ENCODE assay signal across 1 cellular context in genomic region chr5:113488645-113489184, GRCh38.
TF ChIP-seq lines count a peak whose summit lies in the region.

No MANE protein-coding gene starts in this region.

TF ChIP-seq in HEK293, 187 proteins besides CTCF, POLR2A, EP300 and RAD21 (continued from another document):
- TF ChIP-seq ZBTB26 (tag by site-specific recombination; optimal IDR thresholded peaks at IDR 0.05) = no peak
- TF ChIP-seq ZNF26 (tag by site-specific recombination; IDR thresholded peaks at IDR 0.05) = no peak
- no peak for TF ChIP-seq PBX3 (CRISPR knock-in tag; IDR thresholded peaks at IDR 0.05)
- TF ChIP-seq ZNF148 (tag by site-specific recombination; IDR thresholded peaks at IDR 0.05; ENCODE audit: borderline replicate concordance) = no peak
- TF ChIP-seq ZNF214 (tag by site-specific recombination; IDR thresholded peaks at IDR 0.05; ENCODE audit: borderline replicate concordance) = no peak
- TF ChIP-seq ZBTB20 (tag by site-specific recombination; IDR thresholded peaks at IDR 0.05) = no peak
- TF ChIP-seq ZNF549 (tag by site-specific recombination; IDR thresholded peaks at IDR 0.05) = no peak
- no peak; the same call in 1 of the 2 replicates for TF ChIP-seq ZBTB6 (tag by site-specific recombination; IDR thresholded peaks at IDR 0.05)
- peak; percentile 74 for TF ChIP-seq ZBTB11 (tag by site-specific recombination; conservative IDR thresholded peaks at IDR 0.05; ENCODE audit: low read depth)
- no peak for TF ChIP-seq BCL11A (tag by site-specific recombination; IDR thresholded peaks at IDR 0.05; ENCODE audit: low read depth)
- no peak for TF ChIP-seq ZNF366 (tag by site-specific recombination; conservative IDR thresholded peaks at IDR 0.05)
- TF ChIP-seq MYNN (tag by site-specific recombination; IDR thresholded peaks at IDR 0.05; ENCODE audit: borderline replicate concordance) = no peak
- TF ChIP-seq ZNF792 (tag by site-specific recombination; IDR thresholded peaks at IDR 0.05) = no peak
- no peak for TF ChIP-seq ZNF114 (tag by site-specific recombination; IDR thresholded peaks at IDR 0.05)
- TF ChIP-seq ZNF843 (tag by site-specific recombination; IDR thresholded peaks at IDR 0.05) = no peak; the same call in 1 of the 2 replicates
- no peak; the same call in 1 of the 2 replicates for TF ChIP-seq ZEB2 (tag by site-specific recombination; IDR thresholded peaks at IDR 0.05)
- TF ChIP-seq ZNF544 (tag by site-specific recombination; IDR thresholded peaks at IDR 0.05) = no peak
- TF ChIP-seq BCL11B (tag by site-specific recombination; IDR thresholded peaks at IDR 0.05; ENCODE audit: low read depth) = no peak
- no peak for TF ChIP-seq REST (tag by site-specific recombination; IDR thresholded peaks at IDR 0.05)
- no peak for TF ChIP-seq ZNF350 (tag by site-specific recombination; IDR thresholded peaks at IDR 0.05)
- no peak for TF ChIP-seq ZNF670 (tag by site-specific recombination; IDR thresholded peaks at IDR 0.05; ENCODE audit: low read depth)
- no peak for TF ChIP-seq SP3 (tag by site-specific recombination; IDR thresholded peaks at IDR 0.05)
- TF ChIP-seq ZNF423 (tag by site-specific recombination; IDR thresholded peaks at IDR 0.05) = no peak
- no peak for TF ChIP-seq ZNF830 (tag by site-specific recombination; IDR thresholded peaks at IDR 0.05; ENCODE audit: low read depth)
- TF ChIP-seq ZNF121 (tag by site-specific recombination; IDR thresholded peaks at IDR 0.05) = no peak
- TF ChIP-seq ZSCAN16 (tag by site-specific recombination; IDR thresholded peaks at IDR 0.05) = no peak
- TF ChIP-seq ZNF677 (tag by site-specific recombination; IDR thresholded peaks at IDR 0.05) = no peak
- no peak for TF ChIP-seq ZNF600 (tag by site-specific recombination; IDR thresholded peaks at IDR 0.05)
- no peak for TF ChIP-seq ZNF324 (tag by site-specific recombination; IDR thresholded peaks at IDR 0.05)
- no peak for TF ChIP-seq ZNF785 (tag by site-specific recombination; IDR thresholded peaks at IDR 0.05)
- TF ChIP-seq TRIM28 (IDR thresholded peaks at IDR 0.05; ENCODE audit: borderline replicate concordance, low read length) = no peak
- peak; percentile 70 for TF ChIP-seq ZBTB17 (tag by site-specific recombination; IDR thresholded peaks at IDR 0.05)
- no peak for TF ChIP-seq ZNF37A (tag by site-specific recombination; IDR thresholded peaks at IDR 0.05)
- TF ChIP-seq OSR2 (tag by site-specific recombination; IDR thresholded peaks at IDR 0.05) = no peak
- no peak for TF ChIP-seq ZNF184 (tag by site-specific recombination; IDR thresholded peaks at IDR 0.05)
- no peak for TF ChIP-seq ZNF157 (tag by site-specific recombination; IDR thresholded peaks at IDR 0.05)
- TF ChIP-seq ZNF354C (tag by site-specific recombination; IDR thresholded peaks at IDR 0.05; ENCODE audit: borderline replicate concordance, low read depth) = no peak
- TF ChIP-seq ZNF398 (tag by site-specific recombination; IDR thresholded peaks at IDR 0.05) = no peak
- TF ChIP-seq IKZF3 (tag by site-specific recombination; IDR thresholded peaks at IDR 0.05) = no peak
